In the genomic region with DNA sequence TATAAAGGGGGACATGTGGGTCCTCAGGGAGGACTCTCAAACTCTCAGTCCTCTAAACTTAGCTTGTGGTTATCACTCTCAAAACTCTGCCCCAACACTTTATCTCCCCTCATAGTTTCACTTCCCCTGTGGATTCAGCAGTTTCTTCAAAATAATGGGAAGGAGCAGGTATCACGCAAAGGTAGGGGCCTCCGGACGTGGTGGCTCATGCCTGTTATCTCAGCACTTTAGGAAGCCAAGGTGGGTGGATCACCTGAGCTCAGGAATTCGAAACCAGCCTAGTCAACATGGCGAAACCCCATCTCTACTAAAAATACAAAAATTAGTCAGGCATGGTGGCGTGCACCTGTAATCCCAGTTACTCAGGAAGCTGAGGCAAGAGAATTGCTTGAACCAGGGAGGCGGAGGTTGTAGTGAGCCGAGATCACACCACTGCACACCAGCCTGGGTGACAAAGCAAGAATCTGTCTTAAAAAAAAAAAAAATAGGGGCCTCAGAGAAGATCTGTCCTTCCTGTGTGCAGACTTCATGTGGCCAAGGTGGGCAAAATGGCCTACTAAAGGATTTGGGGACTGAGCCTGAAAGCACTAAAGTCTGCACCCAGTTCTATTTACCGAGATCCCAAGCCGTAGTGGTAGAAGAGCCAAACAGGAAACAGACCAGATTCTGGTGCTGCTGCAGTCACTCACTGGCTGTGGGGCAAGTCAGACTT, we compare ENCODE assay signal across 1 cellular context.
TF ChIP-seq lines count a peak whose summit lies in the region.

No MANE protein-coding gene starts in this region.

TF ChIP-seq in K562, 482 proteins besides CTCF, POLR2A, EP300 and RAD21 (continued from another document and continues in another):
- TF ChIP-seq, protein P1, sequence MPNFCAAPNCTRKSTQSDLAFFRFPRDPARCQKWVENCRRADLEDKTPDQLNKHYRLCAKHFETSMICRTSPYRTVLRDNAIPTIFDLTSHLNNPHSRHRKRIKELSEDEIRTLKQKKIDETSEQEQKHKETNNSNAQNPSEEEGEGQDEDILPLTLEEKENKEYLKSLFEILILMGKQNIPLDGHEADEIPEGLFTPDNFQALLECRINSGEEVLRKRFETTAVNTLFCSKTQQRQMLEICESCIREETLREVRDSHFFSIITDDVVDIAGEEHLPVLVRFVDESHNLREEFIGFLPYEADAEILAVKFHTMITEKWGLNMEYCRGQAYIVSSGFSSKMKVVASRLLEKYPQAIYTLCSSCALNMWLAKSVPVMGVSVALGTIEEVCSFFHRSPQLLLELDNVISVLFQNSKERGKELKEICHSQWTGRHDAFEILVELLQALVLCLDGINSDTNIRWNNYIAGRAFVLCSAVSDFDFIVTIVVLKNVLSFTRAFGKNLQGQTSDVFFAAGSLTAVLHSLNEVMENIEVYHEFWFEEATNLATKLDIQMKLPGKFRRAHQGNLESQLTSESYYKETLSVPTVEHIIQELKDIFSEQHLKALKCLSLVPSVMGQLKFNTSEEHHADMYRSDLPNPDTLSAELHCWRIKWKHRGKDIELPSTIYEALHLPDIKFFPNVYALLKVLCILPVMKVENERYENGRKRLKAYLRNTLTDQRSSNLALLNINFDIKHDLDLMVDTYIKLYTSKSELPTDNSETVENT (CRISPR knock-in tag; IDR thresholded peaks at IDR 0.05): no peak
- TF ChIP-seq SRSF3 (IDR thresholded peaks at IDR 0.05; ENCODE audit: insufficient read depth, low read length) (no peak), MCM2 (IDR thresholded peaks at IDR 0.05; ENCODE audit: low read depth) (no peak), LARP7 (IDR thresholded peaks at IDR 0.05) (no peak), ZNF24 (IDR thresholded peaks at IDR 0.05) (no peak), ZSCAN32 (CRISPR knock-in tag; IDR thresholded peaks at IDR 0.05) (no peak), TAF15 (IDR thresholded peaks at IDR 0.05; ENCODE audit: low read depth, low read length) (no peak), TCF7 (IDR thresholded peaks at IDR 0.05; ENCODE audit: borderline replicate concordance) (no peak), TEAD1 (CRISPR knock-in tag; IDR thresholded peaks at IDR 0.05) (no peak), ZNF830 (CRISPR knock-in tag; IDR thresholded peaks at IDR 0.05) (no peak), ARID2 (IDR thresholded peaks at IDR 0.05) (no peak), WHSC1 (IDR thresholded peaks at IDR 0.05; ENCODE audit: low read length) (no peak), FOXK2 (conservative IDR thresholded peaks at IDR 0.05 in 1 of 2, IDR thresholded peaks at IDR 0.05 in 1 of 2; ENCODE audit: low read depth in 2 of 2) (0 out of 4 replicates have a peak, but pooled peaks of 1 of the 2 experiments have one; percentile 32), BHLHE40 (IDR thresholded peaks at IDR 0.05; ENCODE audit: low read length) (no peak), MTA2 (IDR thresholded peaks at IDR 0.05; ENCODE audit: low read depth) (no peak), KLF10 (CRISPR knock-in tag; IDR thresholded peaks at IDR 0.05) (no peak), ASH1L (IDR thresholded peaks at IDR 0.05; ENCODE audit: borderline replicate concordance, low read depth, partially characterized antibody) (no peak), CSDE1 (IDR thresholded peaks at IDR 0.05) (no peak), ZFP36 (IDR thresholded peaks at IDR 0.05; ENCODE audit: low read depth, low read length, partially characterized antibody) (no peak), ZNF354B (CRISPR knock-in tag; IDR thresholded peaks at IDR 0.05) (no peak), KHSRP (IDR thresholded peaks at IDR 0.05) (no peak), ERF (CRISPR knock-in tag; IDR thresholded peaks at IDR 0.05) (no peak), KAT8 (IDR thresholded peaks at IDR 0.05; ENCODE audit: low read depth) (no peak), TBP (optimal IDR thresholded peaks at IDR 0.05; ENCODE audit: low read depth, low read length) (no peak), LEF1 (IDR thresholded peaks at IDR 0.05) (no peak), MBD2 (IDR thresholded peaks at IDR 0.05; ENCODE audit: borderline replicate concordance, low read depth) (no peak), SMARCA4 (IDR thresholded peaks at IDR 0.05) (no peak), HMG20A (CRISPR knock-in tag; conservative IDR thresholded peaks at IDR 0.05) (no peak), ZNF232 (CRISPR knock-in tag; IDR thresholded peaks at IDR 0.05) (no peak)
- TF ChIP-seq, protein P2, sequence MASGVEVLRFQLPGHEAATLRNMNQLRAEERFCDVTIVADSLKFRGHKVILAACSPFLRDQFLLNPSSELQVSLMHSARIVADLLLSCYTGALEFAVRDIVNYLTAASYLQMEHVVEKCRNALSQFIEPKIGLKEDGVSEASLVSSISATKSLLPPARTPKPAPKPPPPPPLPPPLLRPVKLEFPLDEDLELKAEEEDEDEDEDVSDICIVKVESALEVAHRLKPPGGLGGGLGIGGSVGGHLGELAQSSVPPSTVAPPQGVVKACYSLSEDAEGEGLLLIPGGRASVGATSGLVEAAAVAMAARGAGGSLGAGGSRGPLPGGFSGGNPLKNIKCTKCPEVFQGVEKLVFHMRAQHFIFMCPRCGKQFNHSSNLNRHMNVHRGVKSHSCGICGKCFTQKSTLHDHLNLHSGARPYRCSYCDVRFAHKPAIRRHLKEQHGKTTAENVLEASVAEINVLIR (CRISPR knock-in tag; IDR thresholded peaks at IDR 0.05): no peak
- TF ChIP-seq, protein P3, sequence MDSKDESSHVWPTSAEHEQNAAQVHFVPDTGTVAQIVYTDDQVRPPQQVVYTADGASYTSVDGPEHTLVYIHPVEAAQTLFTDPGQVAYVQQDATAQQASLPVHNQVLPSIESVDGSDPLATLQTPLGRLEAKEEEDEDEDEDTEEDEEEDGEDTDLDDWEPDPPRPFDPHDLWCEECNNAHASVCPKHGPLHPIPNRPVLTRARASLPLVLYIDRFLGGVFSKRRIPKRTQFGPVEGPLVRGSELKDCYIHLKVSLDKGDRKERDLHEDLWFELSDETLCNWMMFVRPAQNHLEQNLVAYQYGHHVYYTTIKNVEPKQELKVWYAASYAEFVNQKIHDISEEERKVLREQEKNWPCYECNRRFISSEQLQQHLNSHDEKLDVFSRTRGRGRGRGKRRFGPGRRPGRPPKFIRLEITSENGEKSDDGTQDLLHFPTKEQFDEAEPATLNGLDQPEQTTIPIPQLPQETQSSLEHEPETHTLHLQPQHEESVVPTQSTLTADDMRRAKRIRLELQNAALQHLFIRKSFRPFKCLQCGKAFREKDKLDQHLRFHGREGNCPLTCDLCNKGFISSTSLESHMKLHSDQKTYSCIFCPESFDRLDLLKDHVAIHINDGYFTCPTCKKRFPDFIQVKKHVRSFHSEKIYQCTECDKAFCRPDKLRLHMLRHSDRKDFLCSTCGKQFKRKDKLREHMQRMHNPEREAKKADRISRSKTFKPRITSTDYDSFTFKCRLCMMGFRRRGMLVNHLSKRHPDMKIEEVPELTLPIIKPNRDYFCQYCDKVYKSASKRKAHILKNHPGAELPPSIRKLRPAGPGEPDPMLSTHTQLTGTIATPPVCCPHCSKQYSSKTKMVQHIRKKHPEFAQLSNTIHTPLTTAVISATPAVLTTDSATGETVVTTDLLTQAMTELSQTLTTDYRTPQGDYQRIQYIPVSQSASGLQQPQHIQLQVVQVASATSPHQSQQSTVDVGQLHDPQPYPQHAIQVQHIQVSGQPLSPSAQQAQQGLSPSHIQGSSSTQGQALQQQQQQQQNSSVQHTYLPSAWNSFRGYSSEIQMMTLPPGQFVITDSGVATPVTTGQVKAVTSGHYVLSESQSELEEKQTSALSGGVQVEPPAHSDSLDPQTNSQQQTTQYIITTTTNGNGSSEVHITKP (IDR thresholded peaks at IDR 0.05; ENCODE audit: partially characterized antibody): peak; percentile 46
- TF ChIP-seq, protein P4, sequence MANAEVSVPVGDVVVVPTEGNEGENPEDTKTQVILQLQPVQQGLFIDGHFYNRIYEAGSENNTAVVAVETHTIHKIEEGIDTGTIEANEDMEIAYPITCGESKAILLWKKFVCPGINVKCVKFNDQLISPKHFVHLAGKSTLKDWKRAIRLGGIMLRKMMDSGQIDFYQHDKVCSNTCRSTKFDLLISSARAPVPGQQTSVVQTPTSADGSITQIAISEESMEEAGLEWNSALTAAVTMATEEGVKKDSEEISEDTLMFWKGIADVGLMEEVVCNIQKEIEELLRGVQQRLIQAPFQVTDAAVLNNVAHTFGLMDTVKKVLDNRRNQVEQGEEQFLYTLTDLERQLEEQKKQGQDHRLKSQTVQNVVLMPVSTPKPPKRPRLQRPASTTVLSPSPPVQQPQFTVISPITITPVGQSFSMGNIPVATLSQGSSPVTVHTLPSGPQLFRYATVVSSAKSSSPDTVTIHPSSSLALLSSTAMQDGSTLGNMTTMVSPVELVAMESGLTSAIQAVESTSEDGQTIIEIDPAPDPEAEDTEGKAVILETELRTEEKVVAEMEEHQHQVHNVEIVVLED (CRISPR knock-in tag; IDR thresholded peaks at IDR 0.05): no peak
- TF ChIP-seq, protein P5, sequence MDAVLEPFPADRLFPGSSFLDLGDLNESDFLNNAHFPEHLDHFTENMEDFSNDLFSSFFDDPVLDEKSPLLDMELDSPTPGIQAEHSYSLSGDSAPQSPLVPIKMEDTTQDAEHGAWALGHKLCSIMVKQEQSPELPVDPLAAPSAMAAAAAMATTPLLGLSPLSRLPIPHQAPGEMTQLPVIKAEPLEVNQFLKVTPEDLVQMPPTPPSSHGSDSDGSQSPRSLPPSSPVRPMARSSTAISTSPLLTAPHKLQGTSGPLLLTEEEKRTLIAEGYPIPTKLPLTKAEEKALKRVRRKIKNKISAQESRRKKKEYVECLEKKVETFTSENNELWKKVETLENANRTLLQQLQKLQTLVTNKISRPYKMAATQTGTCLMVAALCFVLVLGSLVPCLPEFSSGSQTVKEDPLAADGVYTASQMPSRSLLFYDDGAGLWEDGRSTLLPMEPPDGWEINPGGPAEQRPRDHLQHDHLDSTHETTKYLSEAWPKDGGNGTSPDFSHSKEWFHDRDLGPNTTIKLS (IDR thresholded peaks at IDR 0.05; ENCODE audit: borderline replicate concordance, low read depth): no peak
- TF ChIP-seq, protein P6, sequence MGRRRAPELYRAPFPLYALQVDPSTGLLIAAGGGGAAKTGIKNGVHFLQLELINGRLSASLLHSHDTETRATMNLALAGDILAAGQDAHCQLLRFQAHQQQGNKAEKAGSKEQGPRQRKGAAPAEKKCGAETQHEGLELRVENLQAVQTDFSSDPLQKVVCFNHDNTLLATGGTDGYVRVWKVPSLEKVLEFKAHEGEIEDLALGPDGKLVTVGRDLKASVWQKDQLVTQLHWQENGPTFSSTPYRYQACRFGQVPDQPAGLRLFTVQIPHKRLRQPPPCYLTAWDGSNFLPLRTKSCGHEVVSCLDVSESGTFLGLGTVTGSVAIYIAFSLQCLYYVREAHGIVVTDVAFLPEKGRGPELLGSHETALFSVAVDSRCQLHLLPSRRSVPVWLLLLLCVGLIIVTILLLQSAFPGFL (CRISPR knock-in tag; IDR thresholded peaks at IDR 0.05): 0 out of 2 replicates have a peak, but pooled peaks have one; percentile 49
- TF ChIP-seq, protein P7, sequence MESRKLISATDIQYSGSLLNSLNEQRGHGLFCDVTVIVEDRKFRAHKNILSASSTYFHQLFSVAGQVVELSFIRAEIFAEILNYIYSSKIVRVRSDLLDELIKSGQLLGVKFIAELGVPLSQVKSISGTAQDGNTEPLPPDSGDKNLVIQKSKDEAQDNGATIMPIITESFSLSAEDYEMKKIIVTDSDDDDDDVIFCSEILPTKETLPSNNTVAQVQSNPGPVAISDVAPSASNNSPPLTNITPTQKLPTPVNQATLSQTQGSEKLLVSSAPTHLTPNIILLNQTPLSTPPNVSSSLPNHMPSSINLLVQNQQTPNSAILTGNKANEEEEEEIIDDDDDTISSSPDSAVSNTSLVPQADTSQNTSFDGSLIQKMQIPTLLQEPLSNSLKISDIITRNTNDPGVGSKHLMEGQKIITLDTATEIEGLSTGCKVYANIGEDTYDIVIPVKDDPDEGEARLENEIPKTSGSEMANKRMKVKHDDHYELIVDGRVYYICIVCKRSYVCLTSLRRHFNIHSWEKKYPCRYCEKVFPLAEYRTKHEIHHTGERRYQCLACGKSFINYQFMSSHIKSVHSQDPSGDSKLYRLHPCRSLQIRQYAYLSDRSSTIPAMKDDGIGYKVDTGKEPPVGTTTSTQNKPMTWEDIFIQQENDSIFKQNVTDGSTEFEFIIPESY (CRISPR knock-in tag; IDR thresholded peaks at IDR 0.05): no peak
- TF ChIP-seq, protein P8, sequence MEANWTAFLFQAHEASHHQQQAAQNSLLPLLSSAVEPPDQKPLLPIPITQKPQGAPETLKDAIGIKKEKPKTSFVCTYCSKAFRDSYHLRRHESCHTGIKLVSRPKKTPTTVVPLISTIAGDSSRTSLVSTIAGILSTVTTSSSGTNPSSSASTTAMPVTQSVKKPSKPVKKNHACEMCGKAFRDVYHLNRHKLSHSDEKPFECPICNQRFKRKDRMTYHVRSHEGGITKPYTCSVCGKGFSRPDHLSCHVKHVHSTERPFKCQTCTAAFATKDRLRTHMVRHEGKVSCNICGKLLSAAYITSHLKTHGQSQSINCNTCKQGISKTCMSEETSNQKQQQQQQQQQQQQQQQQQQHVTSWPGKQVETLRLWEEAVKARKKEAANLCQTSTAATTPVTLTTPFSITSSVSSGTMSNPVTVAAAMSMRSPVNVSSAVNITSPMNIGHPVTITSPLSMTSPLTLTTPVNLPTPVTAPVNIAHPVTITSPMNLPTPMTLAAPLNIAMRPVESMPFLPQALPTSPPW (CRISPR knock-in tag; IDR thresholded peaks at IDR 0.05): no peak
- TF ChIP-seq, protein P9, sequence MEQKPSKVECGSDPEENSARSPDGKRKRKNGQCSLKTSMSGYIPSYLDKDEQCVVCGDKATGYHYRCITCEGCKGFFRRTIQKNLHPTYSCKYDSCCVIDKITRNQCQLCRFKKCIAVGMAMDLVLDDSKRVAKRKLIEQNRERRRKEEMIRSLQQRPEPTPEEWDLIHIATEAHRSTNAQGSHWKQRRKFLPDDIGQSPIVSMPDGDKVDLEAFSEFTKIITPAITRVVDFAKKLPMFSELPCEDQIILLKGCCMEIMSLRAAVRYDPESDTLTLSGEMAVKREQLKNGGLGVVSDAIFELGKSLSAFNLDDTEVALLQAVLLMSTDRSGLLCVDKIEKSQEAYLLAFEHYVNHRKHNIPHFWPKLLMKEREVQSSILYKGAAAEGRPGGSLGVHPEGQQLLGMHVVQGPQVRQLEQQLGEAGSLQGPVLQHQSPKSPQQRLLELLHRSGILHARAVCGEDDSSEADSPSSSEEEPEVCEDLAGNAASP (IDR thresholded peaks at IDR 0.05): no peak
- TF ChIP-seq, protein P10, sequence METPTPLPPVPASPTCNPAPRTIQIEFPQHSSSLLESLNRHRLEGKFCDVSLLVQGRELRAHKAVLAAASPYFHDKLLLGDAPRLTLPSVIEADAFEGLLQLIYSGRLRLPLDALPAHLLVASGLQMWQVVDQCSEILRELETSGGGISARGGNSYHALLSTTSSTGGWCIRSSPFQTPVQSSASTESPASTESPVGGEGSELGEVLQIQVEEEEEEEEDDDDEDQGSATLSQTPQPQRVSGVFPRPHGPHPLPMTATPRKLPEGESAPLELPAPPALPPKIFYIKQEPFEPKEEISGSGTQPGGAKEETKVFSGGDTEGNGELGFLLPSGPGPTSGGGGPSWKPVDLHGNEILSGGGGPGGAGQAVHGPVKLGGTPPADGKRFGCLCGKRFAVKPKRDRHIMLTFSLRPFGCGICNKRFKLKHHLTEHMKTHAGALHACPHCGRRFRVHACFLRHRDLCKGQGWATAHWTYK (CRISPR knock-in tag; IDR thresholded peaks at IDR 0.05): no peak
